In the genomic region with DNA sequence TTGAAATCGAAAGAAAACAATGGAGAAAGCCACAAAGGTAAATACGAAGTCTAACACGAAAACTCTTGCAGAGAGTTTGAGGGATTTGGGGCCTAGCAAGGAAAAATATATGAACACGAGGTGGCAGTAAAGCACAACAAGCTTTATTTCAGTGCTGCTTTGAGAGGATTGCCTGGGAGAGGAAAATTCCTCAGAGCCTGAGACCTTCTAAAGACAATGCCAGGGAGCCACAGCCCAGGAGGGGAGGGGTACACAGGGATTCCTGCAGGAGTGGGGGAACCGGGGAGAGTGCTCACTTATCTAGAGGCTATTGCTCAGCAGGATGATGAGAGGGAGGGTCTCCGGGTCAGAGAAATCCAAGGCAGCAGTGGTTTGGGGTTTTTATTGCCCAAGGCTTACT, we compare ENCODE assay signal across 8 cellular contexts.
DNase-seq lines count a peak whose midpoint lies in the region; ATAC-seq and TF ChIP-seq lines count a peak whose summit lies in the region.

No MANE protein-coding gene starts in this region.

- ATAC-seq in GM21423 (IDR thresholded peaks at IDR 0.05; ENCODE audit: unreplicated experiment) (no peak), GM18873 (IDR thresholded peaks at IDR 0.05; ENCODE audit: low FRiP score, unreplicated experiment) (no peak), GM21529 (IDR thresholded peaks at IDR 0.05; ENCODE audit: unreplicated experiment) (no peak)

- H3K4me3 ChIP-seq in WERI-Rb-1 (ENCODE audit: low read depth, low read length): no peak overlapping the region

- H3K27ac ChIP-seq in WERI-Rb-1: peak overlapping the region; percentile 39

- DNase-seq in NCI-H146 (lab: John Stamatoyannopoulos, UW) (peak; percentile 16), NCI-H146 treated with DMSO at 0.1 percent for 48 hours (lab: John Stamatoyannopoulos, UW; ENCODE audit: unreplicated experiment) (no peak), NCI-H1930 (lab: John Stamatoyannopoulos, UW) (peak; percentile 16 to 42), WERI-Rb-1 (peak; percentile 80), kidney tubule cell (ENCODE audit: low spot score) (peak; percentile 27)

- peaks cover 10% of the 10 kb centered on the region for H3K36me3 ChIP-seq in WERI-Rb-1

- no peaks in the 10 kb centered on the region for H3K9me3 ChIP-seq in WERI-Rb-1 (ENCODE audit: severe bottlenecking)

- peak; percentile 76 for TF ChIP-seq CTCF in WERI-Rb-1 (IDR thresholded peaks at IDR 0.05; ENCODE audit: low read depth, low read length)

- no peaks in the 10 kb centered on the region for H3K27me3 ChIP-seq in WERI-Rb-1 (ENCODE audit: insufficient read depth, low read depth, severe bottlenecking)
